ENCODE assay signal across 20 cellular contexts in genomic region chr1:222904451-222904850, GRCh38.
"Had no signal": no experiment of that assay in that cellular context is flagged by ENCODE, and none has a peak within 500 bp of the region (broad histone marks: within the 10 kb centered on the region; RNA-seq: fewer than 3 reads in every experiment).

No MANE protein-coding gene starts in this region.

- H3K4me1 ChIP-seq: neural progenitor cell, transverse colon had no signal

- H3K36me3 ChIP-seq: heart right ventricle, left ventricle myocardium inferior, lower lobe of right lung, neural progenitor cell, ovary, right atrium auricular region, sigmoid colon, transverse colon had no signal

- H3K9me3 ChIP-seq: heart right ventricle, left ventricle myocardium inferior, lower lobe of right lung, ovary, right atrium auricular region, sigmoid colon, testis, transverse colon had no signal

- ATAC-seq: heart right ventricle; lower lobe of right lung; natural killer cell treated with Interleukin-12 subunit alpha and Interleukin-12 subunit beta and Interleukin-15 and Interleukin-18, amount 100 ng/mL, for 72 hours; stimulated activated naive B cell treated with anti-CD40 and anti-IgM and Interleukin-4, amounts not matched to agents 10 μg/mL and 1 μg/mL and 100 μg/mL, for 72 hours; stimulated activated naive CD8-positive, alpha-beta T cell treated with anti-CD3 and anti-CD28 coated beads, Interleukin-15, amount 100 ng/mL, for 72 hours had no signal

- H3K27ac ChIP-seq: heart right ventricle, left ventricle myocardium inferior, lower lobe of right lung, neural progenitor cell, ovary, right atrium auricular region, sigmoid colon, skin epidermis, testis, transverse colon had no signal

- DNase-seq: endodermal cell; heart right ventricle; hypothalamus; left ventricle myocardium inferior; lower lobe of right lung; midbrain; nucleus accumbens; ovary; sigmoid colon; stimulated activated CD4-positive, alpha-beta T cell treated with anti-CD3 and anti-CD28 coated beads, Interleukin-2, amount 100 ng/mL, for 24 hours; stimulated activated CD4-positive, alpha-beta T cell treated with anti-CD3 and anti-CD28 coated beads, Interleukin-4, amount 100 ng/mL, for 4 hours; stimulated activated naive B cell treated with anti-CD40 and anti-IgM and Interleukin-4, amounts not matched to agents 10 μg/mL and 1 μg/mL and 100 μg/mL, for 72 hours; stimulated activated naive CD8-positive, alpha-beta T cell treated with anti-CD3 and anti-CD28 coated beads, Interleukin-15, amount 100 ng/mL, for 72 hours; testis; transverse colon had no signal

- H3K27me3 ChIP-seq: heart right ventricle, neural progenitor cell, ovary, right atrium auricular region, sigmoid colon, testis, transverse colon had no signal

- FAIRE-seq: colon had no signal

- H3K4me3 ChIP-seq: heart right ventricle, left ventricle myocardium inferior, lower lobe of right lung, neural progenitor cell, ovary, right atrium auricular region, sigmoid colon, skin epidermis, testis, transverse colon had no signal
